ENCODE assay signal across 16 cellular contexts in genomic region chr3:20683912-20684311, GRCh38.
DNase-seq lines count a peak whose midpoint lies in the region; ATAC-seq and TF ChIP-seq lines count a peak whose summit lies in the region.
"Had no signal": no experiment of that assay in that cellular context is flagged by ENCODE, and none has a peak within 500 bp of the region (broad histone marks: within the 10 kb centered on the region; RNA-seq: fewer than 3 reads in every experiment).

No MANE protein-coding gene starts in this region.

- H3K27me3 Mint-ChIP-seq in activated T-helper 17 cell treated with anti-CD3 and anti-CD28 coated beads, Interleukin-2, amount 50 U/mL, for 72 hours = no peaks in the 10 kb centered on the region
- H3K27me3 Mint-ChIP-seq: activated CD4-positive, alpha-beta T cell treated with anti-CD3 and anti-CD28 coated beads, Interleukin-2, amount 10 ng/mL, durations not matched to agents 24 days and 14 days; IgD-negative memory B cell; memory B cell had no signal

- H3K27ac ChIP-seq in sigmoid colon (no peak overlapping the region), foreskin keratinocyte (no peak overlapping the region), upper lobe of right lung (no peak overlapping the region)

- no peak for TF ChIP-seq EP300 in sigmoid colon (IDR thresholded peaks at IDR 0.05)

- H3K4me3 Mint-ChIP-seq in activated T-helper 17 cell treated with anti-CD3 and anti-CD28 coated beads, Interleukin-2, amount 50 U/mL, for 72 hours = no peak overlapping the region
- H3K4me3 Mint-ChIP-seq: activated CD4-positive, alpha-beta T cell treated with anti-CD3 and anti-CD28 coated beads, Interleukin-2, amount 10 ng/mL, durations not matched to agents 24 days and 14 days; brain; IgD-negative memory B cell; memory B cell; T-helper 1 cell treated with Interleukin-12 subunit alpha and Interleukin-12 subunit beta and Interleukin-4 antibody, amounts not matched to agents 30 μg/mL and 1 μg/mL, for 36 hours had no signal

- H3K27ac Mint-ChIP-seq in activated T-helper 17 cell treated with anti-CD3 and anti-CD28 coated beads, Interleukin-2, amount 50 U/mL, for 72 hours = no peak overlapping the region
- H3K27ac Mint-ChIP-seq: activated CD4-positive, alpha-beta T cell treated with anti-CD3 and anti-CD28 coated beads, Interleukin-2, amount 10 ng/mL, durations not matched to agents 24 days and 14 days; IgD-negative memory B cell; memory B cell; T-helper 1 cell treated with Interleukin-12 subunit alpha and Interleukin-12 subunit beta and Interleukin-4 antibody, amounts not matched to agents 30 μg/mL and 1 μg/mL, for 36 hours had no signal

- H3K27me3 ChIP-seq in sigmoid colon (no peaks in the 10 kb centered on the region), foreskin keratinocyte (no peaks in the 10 kb centered on the region), upper lobe of right lung (no peaks in the 10 kb centered on the region)
- H3K27me3 ChIP-seq: ovary had no signal

- H3K4me3 ChIP-seq in fibroblast of the aortic adventitia (ENCODE audit: low read depth, low read length) (no peak overlapping the region), sigmoid colon (no peak overlapping the region), upper lobe of right lung (no peak overlapping the region)
- H3K4me3 ChIP-seq: ovary had no signal

- no peak for TF ChIP-seq POLR2A in sigmoid colon (IDR thresholded peaks at IDR 0.05)

- ATAC-seq in SK-N-SH treated with all-trans-retinoic acid at 6 μM for 48 hours (peak; percentile 94), foreskin keratinocyte (no peak), HG03280 (IDR thresholded peaks at IDR 0.05; ENCODE audit: unreplicated experiment) (no peak), upper lobe of right lung (no peak)
- no peak for ATAC-seq in activated T-helper 17 cell treated with anti-CD3 and anti-CD28 coated beads, Interleukin-2, amount 50 U/mL, for 72 hours (replicated peaks)

- H3K36me3 ChIP-seq in sigmoid colon (no peaks in the 10 kb centered on the region), upper lobe of right lung (no peaks in the 10 kb centered on the region)
- H3K36me3 ChIP-seq: ovary had no signal

- TF ChIP-seq CTCF in fibroblast of the aortic adventitia (IDR thresholded peaks at IDR 0.05; ENCODE audit: insufficient read depth, low read length) (no peak), sigmoid colon (IDR thresholded peaks at IDR 0.05) (no peak), foreskin keratinocyte (conservative IDR thresholded peaks at IDR 0.05) (no peak), upper lobe of right lung (IDR thresholded peaks at IDR 0.05) (no peak)

- H3K36me3 Mint-ChIP-seq in activated T-helper 17 cell treated with anti-CD3 and anti-CD28 coated beads, Interleukin-2, amount 50 U/mL, for 72 hours (ENCODE audit: low read depth) = no peaks in the 10 kb centered on the region
- H3K36me3 Mint-ChIP-seq: brain, IgD-negative memory B cell, memory B cell had no signal

- H3K4me1 Mint-ChIP-seq in activated T-helper 17 cell treated with anti-CD3 and anti-CD28 coated beads, Interleukin-2, amount 50 U/mL, for 72 hours = no peaks in the 10 kb centered on the region
- H3K4me1 Mint-ChIP-seq: activated CD4-positive, alpha-beta T cell treated with anti-CD3 and anti-CD28 coated beads, Interleukin-2, amount 10 ng/mL, durations not matched to agents 24 days and 14 days; brain; IgD-negative memory B cell; memory B cell had no signal

- DNase-seq in EH (ENCODE audit: low read depth) (peak; percentile 88), fibroblast of the aortic adventitia (ENCODE audit: low read depth) (peak; percentile 82), sigmoid colon (peak; percentile 60), foreskin keratinocyte (no peak), upper lobe of right lung (no peak)
- DNase-seq: activated CD4-positive, alpha-beta T cell treated with anti-CD3 and anti-CD28 coated beads, Interleukin-2, amount 10 ng/mL, durations not matched to agents 24 days and 14 days; NCI-H1436 treated with DMSO at 0.1 percent for 48 hours; NCI-H524 treated with DMSO at 0.1 percent for 48 hours had no signal

- WGBS in sigmoid colon, 2 donors = 67 to 77% methylated on average over 3 of the region's 3 CpGs

- intact Hi-C loops in sigmoid colon (cut with DNase I) (no loop called here), upper lobe of right lung (cut with DNase I) (no loop called here)

- peaks cover 0 to 4% (median 0%) of the 10 kb centered on the region in 4 donors for H3K9me3 ChIP-seq in sigmoid colon
- H3K9me3 ChIP-seq in upper lobe of right lung = no peaks in the 10 kb centered on the region
- H3K9me3 ChIP-seq: ovary had no signal

- peaks cover 24% of the 10 kb centered on the region for H3K9me3 Mint-ChIP-seq in activated T-helper 17 cell treated with anti-CD3 and anti-CD28 coated beads, Interleukin-2, amount 50 U/mL, for 72 hours
- H3K9me3 Mint-ChIP-seq: memory B cell had no signal

- H3K4me1 ChIP-seq in sigmoid colon (peaks cover 0 to 7% (median 0%) of the 10 kb centered on the region in 4 donors), foreskin keratinocyte (no peaks in the 10 kb centered on the region), upper lobe of right lung (no peaks in the 10 kb centered on the region)

TF ChIP-seq in SK-N-SH treated with all-trans-retinoic acid at 6 μM for 48 hours, 23 proteins besides CTCF, POLR2A, EP300 and RAD21:
- TF ChIP-seq GLIS3 (CRISPR knock-in tag; IDR thresholded peaks at IDR 0.05) (no peak), CREB5 (CRISPR knock-in tag; IDR thresholded peaks at IDR 0.05; ENCODE audit: low read depth) (no peak), ZNF8 (CRISPR knock-in tag; IDR thresholded peaks at IDR 0.05) (no peak), ARNTL (CRISPR knock-in tag; IDR thresholded peaks at IDR 0.05; ENCODE audit: borderline replicate concordance, low read depth) (no peak)

Comparison
In these comparisons a context has a peak if more than half of its experiments do, and no peak if none do; other contexts are left out.
1. DNase-seq: peak in EH (single experiment), fibroblast of the aortic adventitia (single experiment) and sigmoid colon (single experiment); none in foreskin keratinocyte (0 of 2) and upper lobe of right lung (single experiment).